ENCODE assay signal across 13 cellular contexts in the genomic region with DNA sequence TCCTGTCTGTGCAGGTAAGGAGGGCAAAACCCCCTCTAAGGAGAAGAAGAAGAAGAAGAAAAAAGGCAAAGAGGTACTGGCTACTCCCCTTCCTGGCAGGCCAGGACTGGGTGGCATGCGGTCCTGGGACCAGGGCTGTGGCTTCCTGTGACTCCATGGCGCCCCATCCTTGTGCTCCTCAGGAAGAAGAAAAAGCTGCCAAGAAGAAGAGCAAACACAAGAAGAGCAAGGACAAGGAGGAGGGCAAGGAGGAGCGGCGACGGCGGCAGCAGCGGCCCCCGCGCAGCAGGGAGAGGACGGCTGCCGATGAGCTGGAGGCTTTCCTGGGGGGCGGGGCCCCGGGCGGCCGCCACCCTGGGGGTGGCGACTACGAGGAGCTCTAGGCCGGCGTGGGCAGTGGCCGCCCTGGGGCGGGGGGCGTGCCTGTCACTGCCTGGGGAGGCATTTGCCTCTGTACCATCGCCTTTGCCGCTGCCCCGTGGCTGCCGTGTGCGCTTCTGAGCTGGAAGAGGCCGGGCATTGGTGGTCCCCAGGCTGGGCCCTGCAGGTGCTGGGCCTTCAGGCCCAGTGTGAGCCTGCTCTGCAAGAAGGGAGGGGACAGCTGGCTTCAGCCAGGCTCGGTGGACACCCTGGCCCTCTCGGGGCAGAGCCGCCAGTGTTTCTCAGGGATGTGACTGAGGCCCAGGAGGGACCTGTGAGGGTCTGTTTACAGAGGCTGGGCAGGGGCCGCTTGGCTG. TPM values are rescaled to one million over a fixed set of nuclear protein-coding genes. Genes with fewer than 3 reads are reported as not detected.
DNase-seq lines count a peak whose midpoint lies in the region; ATAC-seq and TF ChIP-seq lines count a peak whose summit lies in the region.
"Had no signal": no experiment of that assay in that cellular context is flagged by ENCODE, and none has a peak within 500 bp of the region (broad histone marks: within the 10 kb centered on the region; RNA-seq: fewer than 3 reads in every experiment).

No MANE protein-coding gene starts in this region.

- H3K4me3 Mint-ChIP-seq in MCF 10A (ENCODE audit: unreplicated experiment) = no peak overlapping the region

- H3K4me3 ChIP-seq in breast epithelium (no peak overlapping the region), Peyer's patch (peak overlapping the region in 1 of 4 donors; percentile 15), tibial nerve (no peak overlapping the region)
- H3K4me3 ChIP-seq: lung, sigmoid colon had no signal

- H3K4me1 ChIP-seq in breast epithelium = peaks cover 0 to 7% of the 10 kb centered on the region in 2 donors
- peaks cover 14 to 54% (median 23%) of the 10 kb centered on the region in 4 donors for H3K4me1 ChIP-seq in Peyer's patch
- H3K4me1 ChIP-seq in tibial nerve = peaks cover 0 to 53% (median 38%) of the 10 kb centered on the region in 4 donors

- 58 to 63% methylated on average over 19 to 29 of the region's 32 CpGs for WGBS in tibial nerve, 2 donors

- peak overlapping the region; percentile 4 for H3K27ac Mint-ChIP-seq in MCF 10A (ENCODE audit: low read depth, unreplicated experiment)
- H3K27ac Mint-ChIP-seq: activated T-helper 2 cell treated with anti-CD3 and anti-CD28 coated beads, Interferon-gamma antibody, Interleukin-2, Interleukin-4, amounts not matched to agents 10 μg/mL and 5 μg/mL and 100 μg/mL, durations not matched to agents 14 hours and 24 hours and 36 hours had no signal

- BruUV-seq in MCF 10A (replicated peaks; lab: Mats Ljungman, UMichigan) = TSS peak; percentile 79

- intact Hi-C loops in MCF 10A (cut with micrococcal nuclease) (loop anchor here (10.0 kb wide), 1 partner anchor 104 kb away; a partner anchor contains a TSS), breast epithelium (cut with DNase I; ENCODE audit: low total_unique reads) (no loop called here)

- TF ChIP-seq CTCF in MCF 10A (IDR thresholded peaks at IDR 0.05; ENCODE audit: unreplicated experiment) = no peak
- TF ChIP-seq CTCF in breast epithelium (IDR thresholded peaks at IDR 0.05) = no peak
- TF ChIP-seq CTCF in Peyer's patch (IDR thresholded peaks at IDR 0.05) = no peak
- no peak for TF ChIP-seq CTCF in tibial nerve (IDR thresholded peaks at IDR 0.05)

- no peak for DNase-seq in MCF 10A (ENCODE audit: unreplicated experiment)
- no peak for DNase-seq in breast epithelium (ENCODE audit: low spot score in 2 of 2)
- peak in 1 of 3 donors; percentile 79 for DNase-seq in Peyer's patch
- DNase-seq in iPS-NIHi7 (ENCODE audit: extremely low spot score) = peak; percentile 58
- DNase-seq in tibial nerve (ENCODE audit: low spot score in 2 of 2) = no peak
- DNase-seq: activated CD4-positive, CD25-positive, alpha-beta regulatory T cell; effector CD4-positive, alpha-beta T cell; sigmoid colon had no signal

- H3K27ac ChIP-seq in breast epithelium = peak overlapping the region in 1 of 2 donors; percentile 13
- peak overlapping the region in 3 of 4 donors; percentile 57 to 95 (median 92) for H3K27ac ChIP-seq in Peyer's patch
- H3K27ac ChIP-seq in tibial nerve = peak overlapping the region in 3 of 4 donors; percentile 50 to 74 (median 59)

- no peaks in the 10 kb centered on the region for H3K27me3 Mint-ChIP-seq in MCF 10A (ENCODE audit: insufficient read depth, unreplicated experiment)

- CTCF ChIA-PET in MCF 10A (lab: Yijun Ruan, JAX) = interaction anchor here (1.0 to 1.1 kb wide), 2 partner anchors 25 to 195 kb away, joined by 3 read pairs; no protein-coding TSS in a partner anchor

- TF ChIP-seq EP300 in tibial nerve (IDR thresholded peaks at IDR 0.05) = peak in 1 of 2 donors; percentile 20

- H3K9me3 ChIP-seq in breast epithelium (no peaks in the 10 kb centered on the region), Peyer's patch (no peaks in the 10 kb centered on the region), tibial nerve (no peaks in the 10 kb centered on the region)
- H3K9me3 ChIP-seq: sigmoid colon had no signal

- H3K36me3 ChIP-seq in breast epithelium (no peaks in the 10 kb centered on the region), Peyer's patch (peaks cover 0 to 42% (median 0%) of the 10 kb centered on the region in 3 donors), tibial nerve (peaks cover 0 to 58% (median 0%) of the 10 kb centered on the region in 3 donors)

- H3K4me1 Mint-ChIP-seq in MCF 10A (ENCODE audit: insufficient read depth, unreplicated experiment) = peaks cover 18% of the 10 kb centered on the region

- no peaks in the 10 kb centered on the region for H3K9me3 Mint-ChIP-seq in MCF 10A (ENCODE audit: unreplicated experiment)
- H3K9me3 Mint-ChIP-seq: activated T-helper 2 cell treated with anti-CD3 and anti-CD28 coated beads, Interferon-gamma antibody, Interleukin-2, Interleukin-4, amounts not matched to agents 10 μg/mL and 5 μg/mL and 100 μg/mL, durations not matched to agents 14 hours and 24 hours and 36 hours had no signal

- ATAC-seq in GM19324 (IDR thresholded peaks at IDR 0.05; ENCODE audit: low FRiP score, unreplicated experiment) = no peak
- ATAC-seq in GM18502 (IDR thresholded peaks at IDR 0.05; ENCODE audit: poor library complexity, unreplicated experiment) = no peak
- ATAC-seq in HG03432 (IDR thresholded peaks at IDR 0.05; ENCODE audit: unreplicated experiment) = no peak

- H3K36me3 Mint-ChIP-seq in MCF 10A (ENCODE audit: insufficient read depth, unreplicated experiment) = peaks cover 45% of the 10 kb centered on the region

- POLR2A ChIA-PET in MCF 10A (lab: Yijun Ruan, JAX) = interaction anchor here (1.0 to 1.8 kb wide), 2 partner anchors 8 to 30 kb away, joined by 3 to 5 read pairs; no protein-coding TSS in a partner anchor

- TF ChIP-seq POLR2A in breast epithelium (IDR thresholded peaks at IDR 0.05) = no peak
- no peak for TF ChIP-seq POLR2A in Peyer's patch (IDR thresholded peaks at IDR 0.05)
- no peak for TF ChIP-seq POLR2A in tibial nerve (IDR thresholded peaks at IDR 0.05)

- H3K27me3 ChIP-seq in breast epithelium (peaks cover 6 to 17% of the 10 kb centered on the region in 2 donors), Peyer's patch (peaks cover 0 to 4% of the 10 kb centered on the region in 2 donors), tibial nerve (peaks cover 0 to 19% of the 10 kb centered on the region in 2 donors)

RNA-seq across cellular contexts. Expression of a gene that starts 2.0 kb away (rescaled TPM):
- total RNA-seq in MCF 10A (2022) = 5.6 and 5.7 TPM in 2 replicates
- total RNA-seq in breast epithelium = 1 to 10 TPM; 1.0 to 2.3 (median 1.1) TPM
- total RNA-seq in Peyer's patch = 10 to 100 TPM in 2 of 4 donors, 1 to 10 TPM in 2; 4.1 to 17.4 (median 9.2) TPM
- 1 to 10 TPM; 2.0 to 3.9 (median 3.7) TPM for total RNA-seq in tibial nerve

RNA-seq across cellular contexts. Expression of a gene that starts 8.9 kb away (rescaled TPM):
- total RNA-seq in MCF 10A (2022) = 173 and 193 TPM in 2 replicates
- 10 to 100 TPM; 43.2 to 70.8 (median 52.5) TPM for total RNA-seq in breast epithelium
- 100 to 1,000 TPM in 2 of 4 donors, 10 to 100 TPM in 2; 66.0 to 120 (median 96.5) TPM for total RNA-seq in Peyer's patch
- 10 to 100 TPM; 42.6 to 71.0 (median 66.7) TPM for total RNA-seq in tibial nerve

RNA-seq across cellular contexts. Expression of a gene that starts 11.8 kb away (rescaled TPM):
- total RNA-seq in MCF 10A (2022) (11.8 and 14.1 TPM in 2 replicates), breast epithelium (1 to 10 TPM in 2 of 3 donors, under 1 TPM in 1; 0.64 to 5.6 (median 3.4) TPM), Peyer's patch (10 to 100 TPM; 30.8 to 50.4 (median 41.4) TPM), tibial nerve (1 to 10 TPM; 1.5 to 8.1 (median 4.4) TPM)

RNA-seq across cellular contexts. Expression of a gene that starts 25.8 kb away (rescaled TPM):
- 480 and 581 TPM in 2 replicates for total RNA-seq in MCF 10A (2022)
- 100 to 1,000 TPM; 334 to 365 (median 365) TPM for total RNA-seq in breast epithelium
- total RNA-seq in Peyer's patch = 100 to 1,000 TPM; 299 to 676 (median 475) TPM
- total RNA-seq in tibial nerve = 100 to 1,000 TPM; 251 to 337 (median 266) TPM

RNA-seq across cellular contexts. Expression of a gene that starts 32.6 kb away (rescaled TPM):
- total RNA-seq in MCF 10A (2022) = 77.8 and 84.2 TPM in 2 replicates
- 10 to 100 TPM; 38.2 to 51.5 (median 41.3) TPM for total RNA-seq in breast epithelium
- total RNA-seq in Peyer's patch = 100 to 1,000 TPM in 3 of 4 donors, 10 to 100 TPM in 1; 98.4 to 187 (median 134) TPM
- total RNA-seq in tibial nerve = 10 to 100 TPM; 63.0 to 74.5 (median 71.3) TPM
